Comparison of ENCODE assay signal across 20 cellular contexts in the genomic region with DNA sequence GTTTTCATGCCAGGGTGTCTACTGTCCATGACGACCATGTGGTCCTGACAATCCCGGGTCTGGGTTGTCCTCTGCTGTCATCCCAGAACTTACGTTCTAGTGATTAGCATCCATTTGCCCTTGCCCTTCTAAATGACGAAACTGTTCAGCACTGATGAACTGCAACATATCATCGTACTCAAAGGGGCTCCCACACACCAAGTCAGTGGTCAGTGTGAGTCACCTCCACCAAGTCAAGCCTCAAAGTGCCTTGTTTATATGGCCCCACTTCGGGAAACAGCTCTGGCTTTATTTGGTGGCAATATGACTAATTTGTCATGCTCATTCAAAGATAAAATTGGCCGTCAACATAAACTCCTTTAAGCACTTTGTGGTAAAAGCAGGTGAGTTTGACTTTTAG.
DNase-seq lines count a peak whose midpoint lies in the region; ATAC-seq, FAIRE-seq and TF ChIP-seq lines count a peak whose summit lies in the region.
"Had no signal": no experiment of that assay in that cellular context is flagged by ENCODE, and none has a peak within 500 bp of the region (broad histone marks: within the 10 kb centered on the region; RNA-seq: fewer than 3 reads in every experiment).

No MANE protein-coding gene starts in this region.

- H3K36me3 ChIP-seq in K562 (ENCODE audit: control insufficient read depth, insufficient read depth, low read length) (no peaks in the 10 kb centered on the region), mesenchymal stem cell (ENCODE audit: control insufficient read depth in 1 of 2, insufficient read depth in 2 of 2, low read depth in 1 of 2, low read length in 2 of 2) (no peaks in the 10 kb centered on the region)
- H3K36me3 ChIP-seq: HAP-1, MG63 had no signal

- H2BK5ac ChIP-seq in mesenchymal stem cell (ENCODE audit: low read depth, low read length, poor library complexity, severe bottlenecking) = no peak overlapping the region

- no peaks in the 10 kb centered on the region; a peak in 2 of 5 replicates for H3K27me3 ChIP-seq in K562 (ENCODE audit: control insufficient read depth in 2 of 2, insufficient read depth in 2 of 2, low read length in 2 of 2)
- peaks cover 13 to 66% of the 10 kb centered on the region in 2 experiments for H3K27me3 ChIP-seq in mesenchymal stem cell (ENCODE audit: control insufficient read depth in 1 of 2, insufficient read depth in 1 of 2, low read length in 2 of 2)
- H3K27me3 ChIP-seq: MG63 had no signal

- H3K18ac ChIP-seq in mesenchymal stem cell (ENCODE audit: low read depth in 1 of 2, low read length in 2 of 2) = no peak overlapping the region

- peaks cover 8% of the 10 kb centered on the region for H3K27me3 Mint-ChIP-seq in activated naive CD8-positive, alpha-beta T cell treated with anti-CD3 and anti-CD28 coated beads, Interleukin-2, amount 50 U/mL, for 24 hours

- H3K14ac ChIP-seq in mesenchymal stem cell (ENCODE audit: low read length in 2 of 2) = no peak overlapping the region

- H2BK12ac ChIP-seq in mesenchymal stem cell (ENCODE audit: low read length in 2 of 2) = no peak overlapping the region

- H3K79me1 ChIP-seq in mesenchymal stem cell (replicated peaks; ENCODE audit: low read length, poor library complexity, severe bottlenecking) = no peaks in the 10 kb centered on the region

- DNase-seq in Daoy (ENCODE audit: low read depth) = peak; percentile 58
- DNase-seq in RCC 7860 (ENCODE audit: low spot score) = peak; percentile 88
- no peak for DNase-seq in K562 (ENCODE audit: extremely low read depth in 1 of 4, low spot score in 3 of 4)
- peak; percentile 26 for DNase-seq in mesenchymal stem cell
- DNase-seq in activated naive CD8-positive, alpha-beta T cell treated with anti-CD3 and anti-CD28 coated beads, Interleukin-2, amount 50 U/mL, for 24 hours = no peak
- DNase-seq: AML-193; CD4-positive, CD25-positive, alpha-beta regulatory T cell; DMS79; MG63; NCI-H1092; NCI-H524; Right ventricle myocardium superior had no signal

- no peaks in the 10 kb centered on the region for H4K20me1 ChIP-seq in K562 (replicated peaks; ENCODE audit: control insufficient read depth, insufficient read depth, low read length)

- peak; percentile 95 for FAIRE-seq in RCC 7860 (lab: Jason Lieb, UNC)
- FAIRE-seq in K562 (lab: Jason Lieb, UNC) = no peak
- FAIRE-seq: D721Med, G401.6 had no signal

- CTCF ChIA-PET in K562 (lab: Yijun Ruan, JAX; ENCODE audit: low intra/inter-chr PET ratio) = no interaction called here

- no TSS peak for BruUV-seq in K562 (replicated peaks; lab: Mats Ljungman, UMichigan)

- TF ChIP-seq CTCF in K562 (IDR thresholded peaks at IDR 0.05 in 2 of 3, conservative IDR thresholded peaks at IDR 0.05 in 1 of 3; ENCODE audit: insufficient read depth in 2 of 3, low read depth in 1 of 3, low read length in 3 of 3) = no peak

- no peak for ATAC-seq in K562
- ATAC-seq in activated naive CD8-positive, alpha-beta T cell treated with anti-CD3 and anti-CD28 coated beads, Interleukin-2, amount 50 U/mL, for 24 hours = no peak
- no peak for ATAC-seq in HG02981 (IDR thresholded peaks at IDR 0.05; ENCODE audit: unreplicated experiment)
- no peak for ATAC-seq in HG03280 (IDR thresholded peaks at IDR 0.05; ENCODE audit: unreplicated experiment)
- ATAC-seq: Panc1, SK-N-SH treated with all-trans-retinoic acid at 6 μM for 48 hours had no signal

- intact Hi-C loops in K562 (cut with micrococcal nuclease) = no loop called here

- no peak overlapping the region for H2AK5ac ChIP-seq in mesenchymal stem cell (ENCODE audit: low read length, severe bottlenecking)

- H3K36me3 Mint-ChIP-seq in activated naive CD8-positive, alpha-beta T cell treated with anti-CD3 and anti-CD28 coated beads, Interleukin-2, amount 50 U/mL, for 24 hours (ENCODE audit: low read depth) = no peaks in the 10 kb centered on the region
- H3K36me3 Mint-ChIP-seq: CD4-positive, CD25-positive, alpha-beta regulatory T cell had no signal

- no peak overlapping the region for H2BK15ac ChIP-seq in mesenchymal stem cell (ENCODE audit: low read depth, poor library complexity, severe bottlenecking)

- H3K4me3 ChIP-seq in K562 (no peak overlapping the region), mesenchymal stem cell (ENCODE audit: insufficient read depth in 1 of 2, low read depth in 1 of 2, low read length in 2 of 2) (no peak overlapping the region)
- H3K4me3 ChIP-seq: HAP-1, MG63 had no signal

- H3K79me2 ChIP-seq in K562 (ENCODE audit: control insufficient read depth, insufficient read depth, low read length) = no peaks in the 10 kb centered on the region

- no peak for TF ChIP-seq RAD21 in K562 (CRISPR knock-in tag; conservative IDR thresholded peaks at IDR 0.05 in 1 of 2, IDR thresholded peaks at IDR 0.05 in 1 of 2)

- no peak overlapping the region for H3K23ac ChIP-seq in mesenchymal stem cell (ENCODE audit: low read length in 2 of 2)

- H3K9me3 Mint-ChIP-seq in activated naive CD8-positive, alpha-beta T cell treated with anti-CD3 and anti-CD28 coated beads, Interleukin-2, amount 50 U/mL, for 24 hours = no peaks in the 10 kb centered on the region

- no peaks in the 10 kb centered on the region for H3K4me1 ChIP-seq in K562 (replicated peaks in 1 of 2; ENCODE audit: control insufficient read depth in 2 of 2, insufficient read depth in 2 of 2, low read length in 2 of 2)
- H3K4me1 ChIP-seq in mesenchymal stem cell (ENCODE audit: control insufficient read depth, insufficient read depth, low read depth, low read length) = peaks cover 4% of the 10 kb centered on the region
- H3K4me1 ChIP-seq: HAP-1 had no signal

- no peak for TF ChIP-seq POLR2A in K562 (conservative IDR thresholded peaks at IDR 0.05)

- no peak overlapping the region for H3K27ac Mint-ChIP-seq in activated naive CD8-positive, alpha-beta T cell treated with anti-CD3 and anti-CD28 coated beads, Interleukin-2, amount 50 U/mL, for 24 hours
- H3K27ac Mint-ChIP-seq: CD4-positive, CD25-positive, alpha-beta regulatory T cell had no signal

- H3K9me3 ChIP-seq in K562 (replicated peaks; ENCODE audit: control insufficient read depth, insufficient read depth, low read depth, low read length) = no peaks in the 10 kb centered on the region
- H3K9me3 ChIP-seq in mesenchymal stem cell (ENCODE audit: control insufficient read depth, low read length) = no peaks in the 10 kb centered on the region
- H3K9me3 ChIP-seq: HAP-1, MG63 had no signal

- H3K9me1 ChIP-seq in K562 (ENCODE audit: control insufficient read depth, insufficient read depth, low read length) = no peaks in the 10 kb centered on the region

- H3K4me2 ChIP-seq in K562 (ENCODE audit: insufficient read depth, low read length) (no peak overlapping the region), mesenchymal stem cell (ENCODE audit: low read length, poor library complexity, severe bottlenecking) (no peak overlapping the region)
- H3K4me2 ChIP-seq: KMS-11 had no signal

- no peak overlapping the region for H3K4ac ChIP-seq in mesenchymal stem cell (ENCODE audit: low read depth in 1 of 2, low read length in 2 of 2)

- no peak overlapping the region for H4K91ac ChIP-seq in mesenchymal stem cell (ENCODE audit: low read length)

- no peaks in the 10 kb centered on the region for H3K4me1 Mint-ChIP-seq in activated naive CD8-positive, alpha-beta T cell treated with anti-CD3 and anti-CD28 coated beads, Interleukin-2, amount 50 U/mL, for 24 hours
- H3K4me1 Mint-ChIP-seq: CD4-positive, CD25-positive, alpha-beta regulatory T cell had no signal

- H3K9ac ChIP-seq in K562 (ENCODE audit: insufficient read depth in 1 of 2, low read depth in 2 of 2, low read length in 2 of 2) = no peak overlapping the region
- H3K9ac ChIP-seq in mesenchymal stem cell (ENCODE audit: low read length) = no peak overlapping the region
- H3K9ac ChIP-seq: KMS-11 had no signal

- no peak overlapping the region for H3K27ac ChIP-seq in K562 (ENCODE audit: extremely low read depth, low read depth, low read length)
- H3K27ac ChIP-seq in mesenchymal stem cell (ENCODE audit: low read length, poor library complexity, severe bottlenecking) = no peak overlapping the region
- H3K27ac ChIP-seq: KMS-11 had no signal

- no peak overlapping the region for H3K4me3 Mint-ChIP-seq in activated naive CD8-positive, alpha-beta T cell treated with anti-CD3 and anti-CD28 coated beads, Interleukin-2, amount 50 U/mL, for 24 hours
- H3K4me3 Mint-ChIP-seq: CD4-positive, CD25-positive, alpha-beta regulatory T cell had no signal

- no peak overlapping the region for H2AFZ ChIP-seq in K562 (ENCODE audit: low read depth, low read length)
- H2AFZ ChIP-seq in mesenchymal stem cell (ENCODE audit: low read depth, low read length) = no peak overlapping the region

- under 1% methylated on average over 7 of the region's 7 CpGs for WGBS in K562 (ENCODE audit: insufficient coverage, low coverage, missing lambda C conversion rate)
- WGBS in mesenchymal stem cell = 24% methylated on average over 5 of the region's 7 CpGs

- no peak for TF ChIP-seq EP300 in K562 (IDR thresholded peaks at IDR 0.05; ENCODE audit: low read length)

- in situ Hi-C loops in K562 (cut with MboI) = no loop called here

- POLR2A ChIA-PET in K562 (lab: Yijun Ruan, JAX) = interaction anchor here (0.8 kb wide), 1 partner anchor 10 kb away, joined by 3 read pairs; no protein-coding TSS in a partner anchor

- H4K8ac ChIP-seq in mesenchymal stem cell (ENCODE audit: low read length) = no peak overlapping the region

- no peak overlapping the region for H2BK120ac ChIP-seq in mesenchymal stem cell (ENCODE audit: low read depth, low read length)

TF ChIP-seq in K562, 482 proteins besides CTCF, POLR2A, EP300 and RAD21:
- TF ChIP-seq MEF2D (tag; conservative IDR thresholded peaks at IDR 0.05; ENCODE audit: low read depth) = no peak
- TF ChIP-seq NCOA2 (IDR thresholded peaks at IDR 0.05; ENCODE audit: partially characterized antibody in 2 of 2) = no peak
- 0 out of 2 replicates have a peak, but pooled peaks have one; percentile 4 for TF ChIP-seq NFE2 (IDR thresholded peaks at IDR 0.05; ENCODE audit: low read depth)

Comparison
In these comparisons a context has a peak if more than half of its experiments do, and no peak if none do; other contexts are left out.
1. DNase-seq: peak in Daoy (single experiment), RCC 7860 (single experiment) and mesenchymal stem cell (single experiment); none in K562 (0 of 4) and activated naive CD8-positive, alpha-beta T cell treated with anti-CD3 and anti-CD28 coated beads, Interleukin-2, amount 50 U/mL, for 24 hours (single experiment).